Comparison of ENCODE assay signal across 8 cellular contexts in genomic region chr5:173925449-173926071, GRCh38. TPM values are rescaled to one million over a fixed set of nuclear protein-coding genes. Genes with fewer than 3 reads are reported as not detected.
DNase-seq lines count a peak whose midpoint lies in the region; ATAC-seq, FAIRE-seq and TF ChIP-seq lines count a peak whose summit lies in the region.

No MANE protein-coding gene starts in this region.

- no peaks in the 10 kb centered on the region for H3K36me3 ChIP-seq in astrocyte (ENCODE audit: insufficient read depth, low read length)

- DNase-seq in GM10266 (ENCODE audit: extremely low spot score): peak; percentile 24
- DNase-seq in SK-N-DZ (ENCODE audit: low spot score): peak; percentile 42
- DNase-seq in astrocyte (ENCODE audit: low read depth): no peak
- DNase-seq in iPS-NIHi11 (ENCODE audit: low spot score): peak; percentile 26
- DNase-seq in stimulated activated naive B cell treated with anti-CD40 and anti-IgM and Interleukin-4, amounts not matched to agents 10 μg/mL and 1 μg/mL and 100 μg/mL, for 72 hours: peak; percentile 12
- no peak for DNase-seq in occipital lobe (lab: John Stamatoyannopoulos, UW)

- peak in 1 of 2 donors; percentile 42 for ATAC-seq in stimulated activated naive B cell treated with anti-CD40 and anti-IgM and Interleukin-4, amounts not matched to agents 10 μg/mL and 1 μg/mL and 100 μg/mL, for 72 hours (replicated peaks)
- ATAC-seq in HG03139 (IDR thresholded peaks at IDR 0.05; ENCODE audit: unreplicated experiment): no peak

- H3K9me3 ChIP-seq in astrocyte (ENCODE audit: insufficient read depth, low read depth, low read length): no peaks in the 10 kb centered on the region

- no peak overlapping the region for H3K4me3 ChIP-seq in astrocyte (ENCODE audit: insufficient read depth, low read depth, low read length)

- H2AFZ ChIP-seq in astrocyte (ENCODE audit: low read depth, low read length): no peak overlapping the region

- peak overlapping the region; percentile 48 for H3K27ac ChIP-seq in 22Rv1
- no peak overlapping the region for H3K27ac ChIP-seq in astrocyte (ENCODE audit: low read depth, low read length)

- no peak overlapping the region for H3K27ac Mint-ChIP-seq in astrocyte (ENCODE audit: unreplicated experiment)
- H3K27ac Mint-ChIP-seq in stimulated activated naive B cell treated with anti-CD40 and anti-IgM and Interleukin-4, amounts not matched to agents 10 μg/mL and 1 μg/mL and 100 μg/mL, for 72 hours: no peak overlapping the region

- peaks cover 26% of the 10 kb centered on the region for H3K4me1 Mint-ChIP-seq in astrocyte (ENCODE audit: low read depth, unreplicated experiment)
- peaks cover 18 to 26% of the 10 kb centered on the region in 2 donors for H3K4me1 Mint-ChIP-seq in stimulated activated naive B cell treated with anti-CD40 and anti-IgM and Interleukin-4, amounts not matched to agents 10 μg/mL and 1 μg/mL and 100 μg/mL, for 72 hours

- H3K4me1 ChIP-seq in astrocyte (ENCODE audit: insufficient read depth, low read length): peaks cover 10% of the 10 kb centered on the region

- H3K79me2 ChIP-seq in astrocyte (ENCODE audit: insufficient read depth, low read length): peaks cover 76% of the 10 kb centered on the region

- H3K9me3 Mint-ChIP-seq in astrocyte (ENCODE audit: unreplicated experiment): no peaks in the 10 kb centered on the region
- no peaks in the 10 kb centered on the region for H3K9me3 Mint-ChIP-seq in stimulated activated naive B cell treated with anti-CD40 and anti-IgM and Interleukin-4, amounts not matched to agents 10 μg/mL and 1 μg/mL and 100 μg/mL, for 72 hours

- TF ChIP-seq CTCF in 22Rv1 (IDR thresholded peaks at IDR 0.05) (peak; percentile 79), GM10266 (IDR thresholded peaks at IDR 0.05; ENCODE audit: control insufficient read depth, insufficient read depth, low read depth, missing control alignments) (peak; percentile 62), astrocyte (IDR thresholded peaks at IDR 0.05; ENCODE audit: insufficient read depth, low read depth, low read length) (peak; percentile 59)

- peaks cover 43% of the 10 kb centered on the region for H4K20me1 ChIP-seq in astrocyte (ENCODE audit: insufficient read depth, low read length)

- H3K27me3 ChIP-seq in astrocyte (ENCODE audit: insufficient read depth, low read length): no peaks in the 10 kb centered on the region

- no peak overlapping the region for H3K4me2 ChIP-seq in astrocyte (ENCODE audit: low read length)

- H3K4me3 Mint-ChIP-seq in astrocyte (ENCODE audit: unreplicated experiment): no peak overlapping the region
- no peak overlapping the region for H3K4me3 Mint-ChIP-seq in stimulated activated naive B cell treated with anti-CD40 and anti-IgM and Interleukin-4, amounts not matched to agents 10 μg/mL and 1 μg/mL and 100 μg/mL, for 72 hours

- no peaks in the 10 kb centered on the region for H3K27me3 Mint-ChIP-seq in astrocyte (ENCODE audit: low read depth, unreplicated experiment)
- H3K27me3 Mint-ChIP-seq in stimulated activated naive B cell treated with anti-CD40 and anti-IgM and Interleukin-4, amounts not matched to agents 10 μg/mL and 1 μg/mL and 100 μg/mL, for 72 hours: no peaks in the 10 kb centered on the region

- FAIRE-seq in astrocyte (lab: Jason Lieb, UNC): no peak

- H3K9ac ChIP-seq in astrocyte (ENCODE audit: low read length): no peak overlapping the region

- H3K36me3 Mint-ChIP-seq in astrocyte (ENCODE audit: low read depth, unreplicated experiment): peaks cover 7% of the 10 kb centered on the region
- H3K36me3 Mint-ChIP-seq in stimulated activated naive B cell treated with anti-CD40 and anti-IgM and Interleukin-4, amounts not matched to agents 10 μg/mL and 1 μg/mL and 100 μg/mL, for 72 hours: peaks cover 5 to 29% of the 10 kb centered on the region in 2 donors

RNA-seq across cellular contexts. Expression of gene CPEB4, which starts 37.4 kb away (rescaled TPM):
- polyA plus RNA-seq in SK-N-DZ (2014; cell fraction: cytosol; rRNA removed): 11.3 and 13.5 TPM in 2 replicates
- polyA plus RNA-seq in SK-N-DZ (2014; cell fraction: nucleus; rRNA removed): 6.8 and 8.3 TPM in 2 replicates
- total RNA-seq in astrocyte: 37.2 and 40.6 TPM in 2 replicates
- 87.3 TPM for total RNA-seq in occipital lobe

Comparison
In these comparisons a context has a peak if more than half of its experiments do, and no peak if none do; other contexts are left out.
1. DNase-seq: peak in GM10266 (single experiment), SK-N-DZ (single experiment), iPS-NIHi11 (single experiment) and stimulated activated naive B cell treated with anti-CD40 and anti-IgM and Interleukin-4, amounts not matched to agents 10 μg/mL and 1 μg/mL and 100 μg/mL, for 72 hours (single experiment); none in astrocyte (single experiment) and occipital lobe (single experiment).
2. Peak in every context shown above with its lines, with median percentiles within 50 percentile points of each other: CTCF ChIP-seq.